In genomic region chr3:20015525-20015924, GRCh38 we compare ENCODE assay signal across 39 cellular contexts. TPM values are rescaled to one million over a fixed set of nuclear protein-coding genes. Genes with fewer than 3 reads are reported as not detected.
"Had no signal": no experiment of that assay in that cellular context is flagged by ENCODE, and none has a peak within 500 bp of the region (broad histone marks: within the 10 kb centered on the region; RNA-seq: fewer than 3 reads in every experiment).

No MANE protein-coding gene starts in this region.

- H3K4me1 ChIP-seq: esophagus muscularis mucosa, foreskin keratinocyte, gastroesophageal sphincter, heart left ventricle, left lung, psoas muscle, sigmoid colon, stomach, thyroid gland, vagina had no signal

- H3K27ac Mint-ChIP-seq: dendritic cell treated with granulocyte-macrophage colony-stimulating factor and Interleukin-4, amounts not matched to agents 40 ng/mL and 50 ng/mL, for 4 days; endodermal cell; naive thymus-derived CD4-positive, alpha-beta T cell; nephron; stimulated activated effector memory CD8-positive, alpha-beta T cell treated with anti-CD3 and anti-CD28 coated beads, Interleukin-12 subunit alpha, Interleukin-12 subunit beta, amount 100 ng/mL, for 72 hours had no signal

- H3K9me3 Mint-ChIP-seq: dendritic cell treated with granulocyte-macrophage colony-stimulating factor and Interleukin-4, amounts not matched to agents 40 ng/mL and 50 ng/mL, for 4 days; endodermal cell; naive thymus-derived CD4-positive, alpha-beta T cell; nephron; stimulated activated effector memory CD8-positive, alpha-beta T cell treated with anti-CD3 and anti-CD28 coated beads, Interleukin-12 subunit alpha, Interleukin-12 subunit beta, amount 100 ng/mL, for 72 hours had no signal

- H3K4me1 Mint-ChIP-seq: endodermal cell; nephron; stimulated activated effector memory CD8-positive, alpha-beta T cell treated with anti-CD3 and anti-CD28 coated beads, Interleukin-12 subunit alpha, Interleukin-12 subunit beta, amount 100 ng/mL, for 72 hours had no signal

- H3K27ac ChIP-seq: epithelial cell of prostate, esophagus muscularis mucosa, foreskin keratinocyte, gastroesophageal sphincter, heart left ventricle, left lung, ovary, psoas muscle, sigmoid colon, stomach, thyroid gland, vagina had no signal

- H3K36me3 ChIP-seq: esophagus muscularis mucosa, gastroesophageal sphincter, heart left ventricle, left lung, ovary, sigmoid colon, stomach, thyroid gland, vagina had no signal

- H3K27me3 ChIP-seq: esophagus muscularis mucosa, foreskin keratinocyte, gastroesophageal sphincter, heart left ventricle, left lung, sigmoid colon, stomach, thyroid gland, vagina had no signal

- ATAC-seq: foreskin keratinocyte; gastroesophageal sphincter; heart left ventricle; left cardiac atrium; left lung; naive thymus-derived CD4-positive, alpha-beta T cell; psoas muscle; right cardiac atrium; stimulated activated effector memory CD8-positive, alpha-beta T cell treated with anti-CD3 and anti-CD28 coated beads, Interleukin-12 subunit alpha, Interleukin-12 subunit beta, amount 100 ng/mL, for 72 hours had no signal

- H3K4me3 Mint-ChIP-seq: dendritic cell treated with granulocyte-macrophage colony-stimulating factor and Interleukin-4, amounts not matched to agents 40 ng/mL and 50 ng/mL, for 4 days; endodermal cell; naive thymus-derived CD4-positive, alpha-beta T cell; nephron; stimulated activated effector memory CD8-positive, alpha-beta T cell treated with anti-CD3 and anti-CD28 coated beads, Interleukin-12 subunit alpha, Interleukin-12 subunit beta, amount 100 ng/mL, for 72 hours had no signal

- H3K27me3 Mint-ChIP-seq: dendritic cell treated with granulocyte-macrophage colony-stimulating factor and Interleukin-4, amounts not matched to agents 40 ng/mL and 50 ng/mL, for 4 days had no signal

- DNase-seq: effector CD8-positive, alpha-beta T cell; endodermal cell; foreskin keratinocyte; heart left ventricle; hippocampal formation; left cardiac atrium; left lung; mammary epithelial cell; mesendoderm; midbrain; naive thymus-derived CD4-positive, alpha-beta T cell; occipital lobe; ovary; posterior cingulate gyrus; psoas muscle; right cardiac atrium; sigmoid colon; stimulated activated CD4-positive, alpha-beta T cell treated with anti-CD3 and anti-CD28 coated beads, Interleukin-2, amount 100 ng/mL, for 24 hours; stimulated activated CD4-positive, alpha-beta T cell treated with anti-CD3 and anti-CD28 coated beads, Interleukin-4, amount 100 ng/mL, for 24 hours; stimulated activated naive CD4-positive, alpha-beta T cell treated with Interleukin-2 at 50 U/mL for 16 hours; stomach; thyroid gland; trophoblast cell had no signal

- H3K4me3 ChIP-seq: esophagus muscularis mucosa, gastroesophageal sphincter, heart left ventricle, left lung, ovary, psoas muscle, sigmoid colon, stomach, thyroid gland, vagina had no signal

- H3K36me3 Mint-ChIP-seq: naive thymus-derived CD4-positive, alpha-beta T cell; stimulated activated effector memory CD8-positive, alpha-beta T cell treated with anti-CD3 and anti-CD28 coated beads, Interleukin-12 subunit alpha, Interleukin-12 subunit beta, amount 100 ng/mL, for 72 hours had no signal

- H3K9me3 ChIP-seq: esophagus muscularis mucosa, gastroesophageal sphincter, heart left ventricle, left lung, ovary, psoas muscle, sigmoid colon, stomach, thyroid gland, vagina had no signal

RNA-seq across cellular contexts. Expression of gene PP2D1, which starts 3.5 kb away (rescaled TPM):
- total RNA-seq: endodermal cell; esophagus muscularis mucosa; fibroblast of lung; foreskin keratinocyte; gastroesophageal sphincter; heart left ventricle; kidney epithelial cell; left cardiac atrium; left lung; lower leg skin; mammary epithelial cell; mucosa of gallbladder; naive thymus-derived CD4-positive, alpha-beta T cell; occipital lobe; ovary; psoas muscle; renal cortical epithelial cell; right cardiac atrium; sigmoid colon; skeletal muscle tissue; stomach; subcutaneous adipose tissue; temporal lobe; thyroid gland; ureter; vagina had no signal
- polyA plus RNA-seq: fibroblast of lung, foreskin keratinocyte, heart left ventricle, mammary epithelial cell, ovary, psoas muscle, right cardiac atrium, sigmoid colon, stomach had no signal
